ENCODE assay signal across 38 cellular contexts in genomic region chr6:45902984-45903383, GRCh38.
"Had no signal": no experiment of that assay in that cellular context is flagged by ENCODE, and none has a peak within 500 bp of the region (broad histone marks: within the 10 kb centered on the region; RNA-seq: fewer than 3 reads in every experiment).

No MANE protein-coding gene starts in this region.

- DNase-seq: activated B cell treated with CpG ODN at 0.5 μM for 24 hours; activated CD4-positive, alpha-beta memory T cell treated with anti-CD3 and anti-CD28 coated beads for 36 hours; activated CD4-positive, alpha-beta T cell treated with anti-CD3 and anti-CD28 coated beads for 4 hours; activated CD4-positive, alpha-beta T cell treated with anti-CD3 and anti-CD28 coated beads, Interleukin-2, amount 10 ng/mL, durations not matched to agents 24 days and 14 days; activated CD4-positive, alpha-beta T cell treated with anti-CD3 and anti-CD28 coated beads, Interleukin-2, amount 50 U/mL, for 1 hour; activated CD4-positive, alpha-beta T cell treated with anti-CD3 and anti-CD28 coated beads, Interleukin-2, amount 50 U/mL, for 4 hours; activated CD4-positive, CD25-positive, alpha-beta regulatory T cell treated with anti-CD3 and anti-CD28 coated beads, Interleukin-2, amount 50 U/mL, for 72 hours; activated CD8-positive, alpha-beta memory T cell treated with anti-CD3 and anti-CD28 coated beads, Interleukin-2, amount 50 U/mL, for 4 hours; activated CD8-positive, alpha-beta T cell treated with anti-CD3 and anti-CD28 coated beads for 36 hours; activated gamma-delta T cell; activated naive CD4-positive, alpha-beta T cell treated with anti-CD3 and anti-CD28 coated beads, Interleukin-2, amount 10 ng/mL, durations not matched to agents 7 days and 5 days; activated naive CD4-positive, alpha-beta T cell treated with Interleukin-2 at 50 U/mL for 16 hours; activated naive CD8-positive, alpha-beta T cell treated with anti-CD3 and anti-CD28 coated beads, Interleukin-2, amount 10 ng/mL, durations not matched to agents 7 days and 5 days; activated naive CD8-positive, alpha-beta T cell treated with anti-CD3 and anti-CD28 coated beads, Interleukin-2, amount 50 U/mL, for 24 hours; activated T-cell treated with anti-CD3 and anti-CD28 coated beads for 4 hours; activated T-cell treated with anti-CD3 and anti-CD28 coated beads, Interleukin-2, amount 50 U/mL, for 1 hour; activated T-cell treated with anti-CD3 and anti-CD28 coated beads, Interleukin-2, amount 50 U/mL, for 4 hours; activated T-cell treated with anti-CD3 and anti-CD28 coated beads, Interleukin-2, amount 50 U/mL, for 72 hours; amygdala; anterior cingulate cortex; caudate nucleus; cerebellar nuclear complex; T-helper 1 cell; T-helper 2 cell; T-helper 9 cell had no signal

- H3K36me3 Mint-ChIP-seq: activated naive CD4-positive, alpha-beta T cell treated with anti-CD3 and anti-CD28 coated beads, Interleukin-2, amount 10 ng/mL, durations not matched to agents 7 days and 5 days; activated naive CD8-positive, alpha-beta T cell treated with anti-CD3 and anti-CD28 coated beads, Interleukin-2, amount 10 ng/mL, durations not matched to agents 7 days and 5 days; brain had no signal

- H3K9me3 ChIP-seq: ascending aorta had no signal

- H3K4me1 Mint-ChIP-seq: activated B cell treated with CpG ODN at 0.5 μM for 24 hours; activated CD4-positive, alpha-beta T cell treated with anti-CD3 and anti-CD28 coated beads, Interleukin-2, amount 10 ng/mL, durations not matched to agents 24 days and 14 days; activated naive CD4-positive, alpha-beta T cell treated with anti-CD3 and anti-CD28 coated beads, Interleukin-2, amount 10 ng/mL, durations not matched to agents 7 days and 5 days; activated naive CD4-positive, alpha-beta T cell treated with anti-CD3 and anti-CD28 coated beads, Interleukin-2, amount 50 U/mL, for 24 hours; activated naive CD8-positive, alpha-beta T cell treated with anti-CD3 and anti-CD28 coated beads, Interleukin-2, amount 10 ng/mL, durations not matched to agents 7 days and 5 days; activated naive CD8-positive, alpha-beta T cell treated with anti-CD3 and anti-CD28 coated beads, Interleukin-2, amount 50 U/mL, for 24 hours; activated T-helper 17 cell treated with anti-CD3 and anti-CD28 coated beads, Interleukin-2, amount 50 U/mL, for 72 hours; central memory CD8-positive, alpha-beta T cell had no signal

- H3K27ac ChIP-seq: ascending aorta, cardiac muscle cell, VCaP had no signal

- ATAC-seq: activated CD8-positive, alpha-beta T cell treated with anti-CD3 and anti-CD28 coated beads for 36 hours; activated naive CD8-positive, alpha-beta T cell treated with anti-CD3 and anti-CD28 coated beads, Interleukin-2, amount 50 U/mL, for 24 hours; activated T-cell treated with anti-CD3 and anti-CD28 coated beads, Interleukin-2, amount 50 U/mL, for 4 hours; activated T-cell treated with anti-CD3 and anti-CD28 coated beads, Interleukin-2, amount 50 U/mL, for 72 hours; activated T-helper 17 cell treated with anti-CD3 and anti-CD28 coated beads, Interleukin-2, amount 50 U/mL, for 72 hours had no signal

- H3K36me3 ChIP-seq: ascending aorta, cardiac muscle cell had no signal

- H3K9me3 Mint-ChIP-seq: activated B cell treated with CpG ODN at 0.5 μM for 24 hours; activated CD4-positive, alpha-beta memory T cell treated with anti-CD3 and anti-CD28 coated beads for 36 hours; activated naive CD4-positive, alpha-beta T cell treated with anti-CD3 and anti-CD28 coated beads, Interleukin-2, amount 10 ng/mL, durations not matched to agents 7 days and 5 days; activated naive CD4-positive, alpha-beta T cell treated with anti-CD3 and anti-CD28 coated beads, Interleukin-2, amount 50 U/mL, for 24 hours; activated naive CD8-positive, alpha-beta T cell treated with anti-CD3 and anti-CD28 coated beads, Interleukin-2, amount 10 ng/mL, durations not matched to agents 7 days and 5 days; activated naive CD8-positive, alpha-beta T cell treated with anti-CD3 and anti-CD28 coated beads, Interleukin-2, amount 50 U/mL, for 24 hours; activated T-cell treated with anti-CD3 and anti-CD28 coated beads, Interleukin-2, amount 50 U/mL, for 4 hours; activated T-helper 1 cell treated with anti-CD3 and anti-CD28 coated beads, Interleukin-12 subunit alpha, Interleukin-12 subunit beta, Interleukin-2, Interleukin-4 antibody, amounts not matched to agents 30 ng/mL and 10 ng/mL and 1 ng/mL, durations not matched to agents 14 hours and 24 hours and 36 hours; central memory CD8-positive, alpha-beta T cell had no signal

- FAIRE-seq: bronchial epithelial cell, TTC549 had no signal

- H3K27me3 ChIP-seq: ascending aorta, cardiac muscle cell had no signal

- H3K27ac Mint-ChIP-seq: activated B cell treated with CpG ODN at 0.5 μM for 24 hours; activated CD4-positive, alpha-beta memory T cell treated with anti-CD3 and anti-CD28 coated beads for 36 hours; activated CD4-positive, alpha-beta T cell treated with anti-CD3 and anti-CD28 coated beads, Interleukin-2, amount 10 ng/mL, durations not matched to agents 24 days and 14 days; activated CD8-positive, alpha-beta T cell treated with anti-CD3 and anti-CD28 coated beads for 36 hours; activated naive CD4-positive, alpha-beta T cell treated with anti-CD3 and anti-CD28 coated beads, Interleukin-2, amount 10 ng/mL, durations not matched to agents 7 days and 5 days; activated naive CD4-positive, alpha-beta T cell treated with anti-CD3 and anti-CD28 coated beads, Interleukin-2, amount 50 U/mL, for 24 hours; activated naive CD8-positive, alpha-beta T cell; activated naive CD8-positive, alpha-beta T cell treated with anti-CD3 and anti-CD28 coated beads, Interleukin-2, amount 10 ng/mL, durations not matched to agents 7 days and 5 days; activated naive CD8-positive, alpha-beta T cell treated with anti-CD3 and anti-CD28 coated beads, Interleukin-2, amount 50 U/mL, for 24 hours; activated T-cell treated with anti-CD3 and anti-CD28 coated beads, Interleukin-2, amount 50 U/mL, for 72 hours; activated T-helper 1 cell treated with anti-CD3 and anti-CD28 coated beads, Interleukin-12 subunit alpha, Interleukin-12 subunit beta, Interleukin-2, Interleukin-4 antibody, amounts not matched to agents 30 ng/mL and 10 ng/mL and 1 ng/mL, durations not matched to agents 14 hours and 24 hours and 36 hours; activated T-helper 17 cell treated with anti-CD3 and anti-CD28 coated beads, Interleukin-2, amount 50 U/mL, for 72 hours; brain; T-helper 1 cell treated with Interleukin-12 subunit alpha and Interleukin-12 subunit beta and Interleukin-4 antibody, amounts not matched to agents 30 μg/mL and 1 μg/mL, for 36 hours; T-helper 2 cell treated with Interferon-gamma antibody and Interleukin-4, amounts not matched to agents 5 μg/mL and 100 μg/mL, for 36 hours had no signal

- H3K4me1 ChIP-seq: ascending aorta had no signal

- H3K4me3 Mint-ChIP-seq: activated B cell treated with CpG ODN at 0.5 μM for 24 hours; activated CD4-positive, alpha-beta memory T cell treated with anti-CD3 and anti-CD28 coated beads for 36 hours; activated CD4-positive, alpha-beta T cell treated with anti-CD3 and anti-CD28 coated beads, Interleukin-2, amount 10 ng/mL, durations not matched to agents 24 days and 14 days; activated CD8-positive, alpha-beta T cell treated with anti-CD3 and anti-CD28 coated beads for 36 hours; activated naive CD4-positive, alpha-beta T cell treated with anti-CD3 and anti-CD28 coated beads, Interleukin-2, amount 10 ng/mL, durations not matched to agents 7 days and 5 days; activated naive CD4-positive, alpha-beta T cell treated with anti-CD3 and anti-CD28 coated beads, Interleukin-2, amount 50 U/mL, for 24 hours; activated naive CD8-positive, alpha-beta T cell; activated naive CD8-positive, alpha-beta T cell treated with anti-CD3 and anti-CD28 coated beads, Interleukin-2, amount 10 ng/mL, durations not matched to agents 7 days and 5 days; activated naive CD8-positive, alpha-beta T cell treated with anti-CD3 and anti-CD28 coated beads, Interleukin-2, amount 50 U/mL, for 24 hours; activated T-cell treated with anti-CD3 and anti-CD28 coated beads, Interleukin-2, amount 50 U/mL, for 4 hours; activated T-cell treated with anti-CD3 and anti-CD28 coated beads, Interleukin-2, amount 50 U/mL, for 72 hours; activated T-helper 1 cell treated with anti-CD3 and anti-CD28 coated beads, Interleukin-12 subunit alpha, Interleukin-12 subunit beta, Interleukin-2, Interleukin-4 antibody, amounts not matched to agents 30 ng/mL and 10 ng/mL and 1 ng/mL, durations not matched to agents 14 hours and 24 hours and 36 hours; activated T-helper 17 cell treated with anti-CD3 and anti-CD28 coated beads, Interleukin-2, amount 50 U/mL, for 72 hours; brain; central memory CD8-positive, alpha-beta T cell; T-helper 1 cell treated with Interleukin-12 subunit alpha and Interleukin-12 subunit beta and Interleukin-4 antibody, amounts not matched to agents 30 μg/mL and 1 μg/mL, for 36 hours; T-helper 2 cell treated with Interferon-gamma antibody and Interleukin-4, amounts not matched to agents 5 μg/mL and 100 μg/mL, for 36 hours had no signal

- H3K27me3 Mint-ChIP-seq: activated B cell treated with CpG ODN at 0.5 μM for 24 hours; activated CD4-positive, alpha-beta memory T cell treated with anti-CD3 and anti-CD28 coated beads for 36 hours; activated naive CD4-positive, alpha-beta T cell treated with anti-CD3 and anti-CD28 coated beads, Interleukin-2, amount 10 ng/mL, durations not matched to agents 7 days and 5 days; activated naive CD4-positive, alpha-beta T cell treated with anti-CD3 and anti-CD28 coated beads, Interleukin-2, amount 50 U/mL, for 24 hours; activated naive CD8-positive, alpha-beta T cell; activated T-helper 17 cell treated with anti-CD3 and anti-CD28 coated beads, Interleukin-2, amount 50 U/mL, for 72 hours; central memory CD8-positive, alpha-beta T cell had no signal

- H3K4me3 ChIP-seq: ascending aorta, cardiac muscle cell had no signal
